Comparison of ENCODE assay signal across 9 cellular contexts in genomic region chr2:163182764-163183354, GRCh38.
DNase-seq lines count a peak whose midpoint lies in the region; ATAC-seq and TF ChIP-seq lines count a peak whose summit lies in the region.
"Had no signal": no experiment of that assay in that cellular context is flagged by ENCODE, and none has a peak within 500 bp of the region (broad histone marks: within the 10 kb centered on the region; RNA-seq: fewer than 3 reads in every experiment).

No MANE protein-coding gene starts in this region.

- CTCF ChIA-PET in AG04449 (lab: Yijun Ruan, JAX), result interaction anchor here (0.7 to 8.0 kb wide), 27 partner anchors 8 to 1362 kb away, joined by 3 to 90 read pairs (median 4); no protein-coding TSS in a partner anchor

- H3K4me3 Mint-ChIP-seq in mesothelial cell of epicardium, result no peak overlapping the region

- H3K36me3 ChIP-seq in ascending aorta, result no peaks in the 10 kb centered on the region
- no peaks in the 10 kb centered on the region for H3K36me3 ChIP-seq in suprapubic skin
- H3K36me3 ChIP-seq: HAP-1 had no signal

- DNase-seq in AG04449 (ENCODE audit: low read depth, low spot score) (no peak), HuH-7 (ENCODE audit: low spot score) (peak; percentile 2), ascending aorta (ENCODE audit: low spot score in 2 of 2) (no peak), mesothelial cell of epicardium (ENCODE audit: low spot score in 2 of 2, unreplicated experiment in 2 of 2) (no peak), retina (no peak), suprapubic skin (ENCODE audit: low spot score in 2 of 2) (no peak)

- WGBS in suprapubic skin, result 49% methylated on average over 2 of the region's 2 CpGs

- no peaks in the 10 kb centered on the region for H3K9me3 Mint-ChIP-seq in mesothelial cell of epicardium

- H3K4me1 Mint-ChIP-seq in mesothelial cell of epicardium, result peaks cover 2% of the 10 kb centered on the region

- TF ChIP-seq CTCF in AG04449 (IDR thresholded peaks at IDR 0.05; ENCODE audit: insufficient read depth, low read length, missing control alignments) (peak; percentile 47), ascending aorta (IDR thresholded peaks at IDR 0.05) (peak in 2 of 3 experiments; percentile 36 to 49), mesothelial cell of epicardium (IDR thresholded peaks at IDR 0.05; ENCODE audit: unreplicated experiment) (peak; percentile 66), suprapubic skin (IDR thresholded peaks at IDR 0.05) (peak in 1 of 2 donors; percentile 45)

- H3K27ac Mint-ChIP-seq in mesothelial cell of epicardium, result no peak overlapping the region

- intact Hi-C loops in ascending aorta (cut with DNase I), result loop anchor here (2.0 kb wide), 1 partner anchor 1296 kb away; no protein-coding TSS in a partner anchor

- H3K27me3 ChIP-seq in ascending aorta, result no peaks in the 10 kb centered on the region
- H3K27me3 ChIP-seq in suprapubic skin, result no peaks in the 10 kb centered on the region

- H3K4me3 ChIP-seq in AG04449 (ENCODE audit: low read depth, low read length) (no peak overlapping the region), ascending aorta (no peak overlapping the region), suprapubic skin (no peak overlapping the region)
- H3K4me3 ChIP-seq: HAP-1 had no signal

- no peaks in the 10 kb centered on the region for H3K36me3 Mint-ChIP-seq in mesothelial cell of epicardium

- H3K4me1 ChIP-seq in ascending aorta, result no peaks in the 10 kb centered on the region
- H3K4me1 ChIP-seq in suprapubic skin, result no peaks in the 10 kb centered on the region
- H3K4me1 ChIP-seq: HAP-1 had no signal

- H3K27me3 Mint-ChIP-seq in mesothelial cell of epicardium (ENCODE audit: low read depth), result peaks cover 34% of the 10 kb centered on the region

- no peak for TF ChIP-seq POLR2A in suprapubic skin (IDR thresholded peaks at IDR 0.05)

- ATAC-seq in GM18861 (IDR thresholded peaks at IDR 0.05; ENCODE audit: unreplicated experiment), result peak; percentile 67
- no peak for ATAC-seq in HG03280 (IDR thresholded peaks at IDR 0.05; ENCODE audit: unreplicated experiment)

- no peaks in the 10 kb centered on the region for H3K9me3 ChIP-seq in ascending aorta
- no peaks in the 10 kb centered on the region for H3K9me3 ChIP-seq in suprapubic skin
- H3K9me3 ChIP-seq: HAP-1 had no signal

- no peak for TF ChIP-seq EP300 in suprapubic skin (IDR thresholded peaks at IDR 0.05)

- POLR2A ChIA-PET in AG04449 (lab: Yijun Ruan, JAX), result no interaction called here

- H3K27ac ChIP-seq in ascending aorta (no peak overlapping the region), suprapubic skin (no peak overlapping the region)
